Comparison of ENCODE assay signal across 27 cellular contexts in genomic region chr5:57662991-57663390, GRCh38.
DNase-seq lines count a peak whose midpoint lies in the region; ATAC-seq and TF ChIP-seq lines count a peak whose summit lies in the region.
"Had no signal": no experiment of that assay in that cellular context is flagged by ENCODE, and none has a peak within 500 bp of the region (broad histone marks: within the 10 kb centered on the region; RNA-seq: fewer than 3 reads in every experiment).

No MANE protein-coding gene starts in this region.

- peaks cover 15% of the 10 kb centered on the region for H3K4me1 Mint-ChIP-seq in chondrocyte (ENCODE audit: low read depth)
- H3K4me1 Mint-ChIP-seq: activated naive CD8-positive, alpha-beta T cell treated with anti-CD3 and anti-CD28 coated beads for 36 hours; B cell; CD8-positive, alpha-beta memory T cell; natural killer cell had no signal

- TF ChIP-seq CTCF in chondrocyte (IDR thresholded peaks at IDR 0.05) (peak; percentile 34), heart right ventricle (IDR thresholded peaks at IDR 0.05) (peak in 4 of 9 donors; percentile 5 to 40 (median 31)), colonic mucosa (IDR thresholded peaks at IDR 0.05) (no peak), breast epithelium (IDR thresholded peaks at IDR 0.05) (no peak)

- H3K4me1 ChIP-seq in heart right ventricle (peaks cover 0 to 30% (median 3%) of the 10 kb centered on the region in 9 donors), colonic mucosa (no peaks in the 10 kb centered on the region), breast epithelium (no peaks in the 10 kb centered on the region)
- H3K4me1 ChIP-seq: HAP-1 had no signal

- H3K27me3 Mint-ChIP-seq in chondrocyte (ENCODE audit: low read depth), result no peaks in the 10 kb centered on the region

- no peaks in the 10 kb centered on the region for H3K36me3 Mint-ChIP-seq in chondrocyte (ENCODE audit: low read depth)
- H3K36me3 Mint-ChIP-seq: activated naive CD8-positive, alpha-beta T cell treated with anti-CD3 and anti-CD28 coated beads for 36 hours; CD8-positive, alpha-beta memory T cell; natural killer cell had no signal

- no peak for TF ChIP-seq POLR2A in breast epithelium (IDR thresholded peaks at IDR 0.05)

- WGBS in heart right ventricle, 2 donors, result 30 to 47% methylated on average over 4 of the region's 4 CpGs

- H3K27me3 ChIP-seq in heart right ventricle (no peaks in the 10 kb centered on the region), colonic mucosa (no peaks in the 10 kb centered on the region), breast epithelium (no peaks in the 10 kb centered on the region)
- H3K27me3 ChIP-seq: gastrocnemius medialis, tibial artery had no signal

- peak overlapping the region in 8 of 10 donors; percentile 24 to 89 (median 76) for H3K27ac ChIP-seq in heart right ventricle
- no peak overlapping the region for H3K27ac ChIP-seq in colonic mucosa
- H3K27ac ChIP-seq in breast epithelium, result no peak overlapping the region
- H3K27ac ChIP-seq: gastrocnemius medialis, tibial artery had no signal

- H3K4me3 ChIP-seq in heart right ventricle, result no peak overlapping the region
- no peak overlapping the region for H3K4me3 ChIP-seq in colonic mucosa
- H3K4me3 ChIP-seq in breast epithelium, result no peak overlapping the region
- H3K4me3 ChIP-seq: gastrocnemius medialis, HAP-1, tibial artery had no signal

- no peaks in the 10 kb centered on the region for H3K36me3 ChIP-seq in heart right ventricle
- no peaks in the 10 kb centered on the region for H3K36me3 ChIP-seq in colonic mucosa
- no peaks in the 10 kb centered on the region for H3K36me3 ChIP-seq in breast epithelium
- H3K36me3 ChIP-seq: gastrocnemius medialis, HAP-1, tibial artery had no signal

- DNase-seq in Right ventricle myocardium inferior (ENCODE audit: missing footprints) (no peak), cardiac septum (ENCODE audit: low spot score) (no peak), chondrocyte (ENCODE audit: low spot score) (no peak), heart right ventricle (peak in 1 of 2 donors; percentile 45), iPS-NIHi7 (ENCODE audit: extremely low spot score) (no peak), colonic mucosa (no peak), breast epithelium (ENCODE audit: low spot score in 2 of 2) (no peak)
- no peak for DNase-seq in activated CD4-positive, CD25-positive, alpha-beta regulatory T cell (lab: John Stamatoyannopoulos, UW)
- DNase-seq: activated CD4-positive, alpha-beta T cell treated with anti-CD3 and anti-CD28 coated beads for 4 hours; activated effector memory CD4-positive, alpha-beta T cell treated with Interleukin-2 at 50 U/mL for 16 hours; activated naive CD8-positive, alpha-beta T cell treated with anti-CD3 and anti-CD28 coated beads for 36 hours; CD8-positive, alpha-beta memory T cell; DMS 273 treated with DMSO at 0.1 percent for 48 hours; effector CD8-positive, alpha-beta T cell; gastrocnemius medialis; hypothalamus; KBM-7; natural killer cell; NCI-H1417 treated with DMSO at 0.1 percent for 48 hours; NCI-H2081; RPMI8226; small intestine; stimulated activated CD4-positive, alpha-beta T cell treated with anti-CD3 and anti-CD28 coated beads, Interleukin-2, amount 100 ng/mL, for 24 hours; T-helper 2 cell; tibial artery had no signal

- no peak overlapping the region for H3K9ac ChIP-seq in colonic mucosa (ENCODE audit: low read depth in 2 of 2, low read length in 2 of 2)

- intact Hi-C loops in Right ventricle myocardium inferior (cut with DNase I), result loop anchor here (1.0 to 2.0 kb wide), 2 partner anchors 37 to 162 kb away; no protein-coding TSS in a partner anchor
- intact Hi-C loops in cardiac septum (cut with DNase I), result loop anchor here (1.0 kb wide), 1 partner anchor 30 kb away; no protein-coding TSS in a partner anchor
- intact Hi-C loops in heart right ventricle (cut with DNase I), result loop anchor here in 5 of 10 donors (2.0 to 10.0 kb wide), 4 partner anchors 34 to 802 kb away; partner anchors contain the start of gene PLK2 (in 1 of the 5)
- intact Hi-C loops in colonic mucosa (cut with DNase I), result no loop called here
- intact Hi-C loops in breast epithelium (cut with DNase I; ENCODE audit: low total_unique reads), result no loop called here

- no peak overlapping the region for H3K27ac Mint-ChIP-seq in chondrocyte (ENCODE audit: unreplicated experiment)
- H3K27ac Mint-ChIP-seq: activated naive CD8-positive, alpha-beta T cell treated with anti-CD3 and anti-CD28 coated beads for 36 hours; B cell; CD8-positive, alpha-beta memory T cell; natural killer cell had no signal

- H3K4me3 Mint-ChIP-seq in chondrocyte (ENCODE audit: unreplicated experiment), result no peak overlapping the region
- H3K4me3 Mint-ChIP-seq: activated naive CD8-positive, alpha-beta T cell treated with anti-CD3 and anti-CD28 coated beads for 36 hours; B cell; CD8-positive, alpha-beta memory T cell; natural killer cell had no signal

- no peaks in the 10 kb centered on the region for H3K9me3 Mint-ChIP-seq in chondrocyte (ENCODE audit: low read depth)
- H3K9me3 Mint-ChIP-seq: activated naive CD8-positive, alpha-beta T cell treated with anti-CD3 and anti-CD28 coated beads for 36 hours; CD8-positive, alpha-beta memory T cell had no signal

- ATAC-seq in Right ventricle myocardium inferior, result peak; percentile 88
- peak; percentile 80 to 95 (median 86) for ATAC-seq in heart right ventricle
- ATAC-seq: gastrocnemius medialis, natural killer cell had no signal

- H3K9me3 ChIP-seq in heart right ventricle (peaks cover 0 to 4% (median 0%) of the 10 kb centered on the region in 11 donors), colonic mucosa (no peaks in the 10 kb centered on the region), breast epithelium (no peaks in the 10 kb centered on the region)
- H3K9me3 ChIP-seq: gastrocnemius medialis, HAP-1, tibial artery had no signal

Comparison
In these comparisons a context has a peak if more than half of its experiments do, and no peak if none do; other contexts are left out.
1. H3K27ac ChIP-seq: peak in heart right ventricle (8 of 10); none in colonic mucosa (single experiment) and breast epithelium (0 of 2).
2. intact Hi-C loops: an anchor here in Right ventricle myocardium inferior (1.0 to 2.0 kb wide) and cardiac septum (1.0 kb wide); none called in colonic mucosa and breast epithelium.